Comparison of ENCODE assay signal across 15 cellular contexts in the genomic region with DNA sequence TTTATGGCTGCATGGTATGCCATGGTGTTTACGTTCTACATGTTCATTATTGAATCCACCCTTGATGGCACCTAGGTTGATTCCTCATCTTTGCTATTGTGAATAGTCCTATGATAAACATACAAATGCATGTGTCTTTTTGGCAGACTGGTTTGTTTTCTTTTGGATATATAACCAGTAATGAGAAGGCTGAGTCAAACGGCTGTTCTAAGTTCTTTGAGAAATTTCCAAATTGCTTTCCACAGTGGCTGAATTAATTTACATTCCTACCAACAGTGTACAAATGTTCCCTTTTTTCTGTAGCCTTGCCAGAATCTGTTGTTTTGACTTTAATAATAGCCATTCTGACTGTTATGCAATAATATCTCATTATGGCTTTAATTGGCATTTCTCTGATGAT.
"Had no signal": no experiment of that assay in that cellular context is flagged by ENCODE, and none has a peak within 500 bp of the region (broad histone marks: within the 10 kb centered on the region; RNA-seq: fewer than 3 reads in every experiment).

No MANE protein-coding gene starts in this region.

- H3K27me3 ChIP-seq: foreskin keratinocyte, right atrium auricular region had no signal

- H3K4me1 ChIP-seq: foreskin keratinocyte, right atrium auricular region had no signal

- H3K27ac ChIP-seq: coronary artery, foreskin keratinocyte, right atrium auricular region had no signal

- H3K36me3 ChIP-seq: right atrium auricular region had no signal

- DNase-seq: activated effector memory CD4-positive, alpha-beta T cell treated with Interleukin-2 at 50 U/mL for 16 hours; activated T-cell treated with anti-CD3 and anti-CD28 coated beads, Interleukin-2, amount 50 U/mL, for 24 hours; caudate nucleus; effector CD8-positive, alpha-beta T cell; foreskin keratinocyte; immature natural killer cell; left colon; naive B cell; posterior cingulate gyrus; stimulated activated naive CD4-positive, alpha-beta T cell; substantia nigra; SW 1271 had no signal

- H3K9me3 ChIP-seq: right atrium auricular region had no signal

- ATAC-seq: foreskin keratinocyte, left colon had no signal

- H3K4me3 ChIP-seq: coronary artery, lung, right atrium auricular region had no signal
